8 cellular contexts compared by ENCODE assay signal in the genomic region with DNA sequence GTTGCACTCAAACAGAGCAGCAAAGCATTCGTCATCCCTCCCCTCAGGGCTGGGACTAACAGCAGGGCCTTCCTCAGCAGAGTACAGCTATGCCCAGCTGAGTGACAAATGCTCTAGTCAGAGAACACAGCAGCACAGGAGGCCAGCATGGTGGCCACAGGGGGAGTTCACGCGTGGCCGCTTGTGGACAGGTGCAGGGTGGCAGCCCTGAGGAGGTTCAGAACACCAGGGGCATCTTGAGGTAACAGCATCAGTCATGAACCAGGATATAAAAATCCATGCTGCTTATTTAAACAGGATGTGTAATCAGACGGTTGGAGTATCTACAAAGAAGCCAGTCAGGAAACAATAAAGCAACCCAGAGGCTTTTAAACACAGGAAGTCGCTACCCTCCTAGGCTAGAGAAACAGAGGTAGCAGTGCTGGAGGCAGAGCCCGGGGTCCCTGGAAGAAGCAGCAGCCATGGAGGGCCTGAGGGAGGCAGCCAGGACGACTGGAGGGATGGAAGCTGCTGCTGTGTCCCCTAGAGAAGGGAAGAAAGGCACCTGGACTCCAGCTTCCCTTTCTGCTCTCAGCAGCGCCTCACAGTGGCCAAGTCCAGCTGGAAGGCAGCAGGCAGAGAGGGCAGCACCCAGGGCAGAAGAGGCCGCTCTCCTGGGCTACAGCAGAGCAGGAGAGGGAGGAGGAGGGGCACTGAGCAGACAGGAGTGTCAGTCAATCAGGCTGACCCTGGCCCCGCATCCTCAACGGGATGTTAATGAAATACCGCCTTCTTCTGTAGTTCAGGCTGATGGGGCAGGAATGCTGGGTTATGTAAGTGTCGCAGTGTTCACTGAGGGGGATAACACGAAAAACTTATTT.
A peak's percentile ranks its signal among the peaks of the same experiment; 100 is the strongest.
DNase-seq lines count a peak whose midpoint lies in the region; ATAC-seq and TF ChIP-seq lines count a peak whose summit lies in the region.

No MANE protein-coding gene starts in this region.

- CTCF ChIA-PET in activated CD8-positive, alpha-beta memory T cell treated with anti-CD3 and anti-CD28 coated beads, Interleukin-2, amount 10 ng/mL, durations not matched to agents 7 days and 5 days (lab: Charles Lee): interaction anchor here (1.1 to 2.1 kb wide), 3 partner anchors 10 to 89 kb away, joined by 3 to 9 read pairs (median 3); no protein-coding TSS in a partner anchor

- TF ChIP-seq CTCF in fibroblast of pulmonary artery (IDR thresholded peaks at IDR 0.05; ENCODE audit: low read length, missing control alignments): peak; percentile 56

- H3K4me3 Mint-ChIP-seq in activated CD8-positive, alpha-beta memory T cell treated with anti-CD3 and anti-CD28 coated beads, Interleukin-2, amount 10 ng/mL, durations not matched to agents 7 days and 5 days: peak overlapping the region; percentile 75

- H3K27ac Mint-ChIP-seq in activated CD8-positive, alpha-beta memory T cell treated with anti-CD3 and anti-CD28 coated beads, Interleukin-2, amount 10 ng/mL, durations not matched to agents 7 days and 5 days: peak overlapping the region; percentile 93

- H3K4me1 Mint-ChIP-seq in activated CD8-positive, alpha-beta memory T cell treated with anti-CD3 and anti-CD28 coated beads, Interleukin-2, amount 10 ng/mL, durations not matched to agents 7 days and 5 days: peaks cover 69% of the 10 kb centered on the region

- DNase-seq in ACHN (peak; percentile 36), NCI-H774 (lab: John Stamatoyannopoulos, UW) (peak; percentile 49), fibroblast of pulmonary artery (ENCODE audit: low read depth) (peak; percentile 55), posterior vena cava (ENCODE audit: low spot score) (peak; percentile 86), NCI-H1105 treated with DMSO at 0.1 percent for 48 hours (lab: John Stamatoyannopoulos, UW) (no peak)
- peak; percentile 83 for DNase-seq in activated CD8-positive, alpha-beta memory T cell treated with anti-CD3 and anti-CD28 coated beads, Interleukin-2, amount 10 ng/mL, durations not matched to agents 7 days and 5 days

- intact Hi-C loops in posterior vena cava (cut with DNase I): no loop called here

- ATAC-seq in GM18868 (IDR thresholded peaks at IDR 0.05; ENCODE audit: unreplicated experiment): peak; percentile 64
- peak; percentile 50 for ATAC-seq in activated CD8-positive, alpha-beta memory T cell treated with anti-CD3 and anti-CD28 coated beads, Interleukin-2, amount 10 ng/mL, durations not matched to agents 7 days and 5 days
- no peak for ATAC-seq in HG03439 (IDR thresholded peaks at IDR 0.05; ENCODE audit: unreplicated experiment)

- H3K36me3 Mint-ChIP-seq in activated CD8-positive, alpha-beta memory T cell treated with anti-CD3 and anti-CD28 coated beads, Interleukin-2, amount 10 ng/mL, durations not matched to agents 7 days and 5 days: peaks cover 32% of the 10 kb centered on the region

- H3K9me3 Mint-ChIP-seq in activated CD8-positive, alpha-beta memory T cell treated with anti-CD3 and anti-CD28 coated beads, Interleukin-2, amount 10 ng/mL, durations not matched to agents 7 days and 5 days (ENCODE audit: low read depth): no peaks in the 10 kb centered on the region

- H3K27me3 Mint-ChIP-seq in activated CD8-positive, alpha-beta memory T cell treated with anti-CD3 and anti-CD28 coated beads, Interleukin-2, amount 10 ng/mL, durations not matched to agents 7 days and 5 days: no peaks in the 10 kb centered on the region

- H3K4me3 ChIP-seq in fibroblast of pulmonary artery (replicated peaks; ENCODE audit: low read depth, low read length): no peak overlapping the region

- in situ Hi-C loops in ACHN (cut with HindIII; ENCODE audit: low pct_ligation_motif_present, low pct_unique_long_range_greater_than_20kb, low sequenced_read_pairs): no loop called here
